In genomic region chr4:141395246-141395830, GRCh38 we compare ENCODE assay signal across 15 cellular contexts.
"Had no signal": no experiment of that assay in that cellular context is flagged by ENCODE, and none has a peak within 500 bp of the region (broad histone marks: within the 10 kb centered on the region; RNA-seq: fewer than 3 reads in every experiment).

No MANE protein-coding gene starts in this region.

- H3K27me3 ChIP-seq: esophagus squamous epithelium, pancreas had no signal

- H3K4me1 Mint-ChIP-seq: naive B cell; stimulated activated effector memory CD8-positive, alpha-beta T cell treated with anti-CD3 and anti-CD28 coated beads, Interleukin-12 subunit alpha, Interleukin-12 subunit beta, amount 100 ng/mL, for 72 hours; T-helper 17 cell had no signal

- H3K27ac Mint-ChIP-seq: activated CD8-positive, alpha-beta T cell treated with anti-CD3 and anti-CD28 coated beads for 36 hours; naive B cell; stimulated activated effector memory CD8-positive, alpha-beta T cell treated with anti-CD3 and anti-CD28 coated beads, Interleukin-12 subunit alpha, Interleukin-12 subunit beta, amount 100 ng/mL, for 72 hours; T-helper 17 cell had no signal

- H3K9me3 Mint-ChIP-seq: activated CD8-positive, alpha-beta T cell treated with anti-CD3 and anti-CD28 coated beads for 36 hours; activated T-cell treated with anti-CD3 and anti-CD28 coated beads, Interleukin-2, amount 50 U/mL, for 4 hours; stimulated activated effector memory CD8-positive, alpha-beta T cell treated with anti-CD3 and anti-CD28 coated beads, Interleukin-12 subunit alpha, Interleukin-12 subunit beta, amount 100 ng/mL, for 72 hours had no signal

- H3K27me3 Mint-ChIP-seq: activated CD8-positive, alpha-beta T cell treated with anti-CD3 and anti-CD28 coated beads for 36 hours; naive B cell had no signal

- ATAC-seq: activated CD8-positive, alpha-beta T cell treated with anti-CD3 and anti-CD28 coated beads for 36 hours; activated T-cell treated with anti-CD3 and anti-CD28 coated beads, Interleukin-2, amount 50 U/mL, for 4 hours; left lobe of liver; pancreas; stimulated activated effector memory CD8-positive, alpha-beta T cell treated with anti-CD3 and anti-CD28 coated beads, Interleukin-12 subunit alpha, Interleukin-12 subunit beta, amount 100 ng/mL, for 72 hours; T-helper 17 cell had no signal

- H3K36me3 Mint-ChIP-seq: naive B cell; stimulated activated effector memory CD8-positive, alpha-beta T cell treated with anti-CD3 and anti-CD28 coated beads, Interleukin-12 subunit alpha, Interleukin-12 subunit beta, amount 100 ng/mL, for 72 hours had no signal

- H3K36me3 ChIP-seq: esophagus squamous epithelium, pancreas, thoracic aorta had no signal

- H3K4me3 Mint-ChIP-seq: activated CD8-positive, alpha-beta T cell treated with anti-CD3 and anti-CD28 coated beads for 36 hours; activated T-cell treated with anti-CD3 and anti-CD28 coated beads, Interleukin-2, amount 50 U/mL, for 4 hours; naive B cell; stimulated activated effector memory CD8-positive, alpha-beta T cell treated with anti-CD3 and anti-CD28 coated beads, Interleukin-12 subunit alpha, Interleukin-12 subunit beta, amount 100 ng/mL, for 72 hours; T-helper 17 cell had no signal

- H3K4me3 ChIP-seq: coronary artery, esophagus squamous epithelium, pancreas, thoracic aorta had no signal

- H3K9me3 ChIP-seq: esophagus squamous epithelium, pancreas, thoracic aorta had no signal

- DNase-seq: activated CD4-positive, alpha-beta T cell treated with anti-CD3 and anti-CD28 coated beads for 4 hours; activated CD8-positive, alpha-beta T cell treated with anti-CD3 and anti-CD28 coated beads for 36 hours; activated effector memory CD4-positive, alpha-beta T cell treated with Interleukin-2 at 50 U/mL for 16 hours; activated naive CD4-positive, alpha-beta T cell treated with anti-CD3 and anti-CD28 coated beads, Interleukin-2, amount 50 U/mL, for 16 hours; activated T-cell treated with anti-CD3 and anti-CD28 coated beads, Interleukin-2, amount 50 U/mL, for 4 hours; central memory CD4-positive, alpha-beta T cell; esophagus squamous epithelium; head of caudate nucleus; naive B cell; pancreas; T-helper 17 cell had no signal

- H3K27ac ChIP-seq: coronary artery, esophagus squamous epithelium, pancreas, thoracic aorta had no signal
